In genomic region chr18:34660572-34660971, GRCh38 we compare ENCODE assay signal across 14 cellular contexts. TPM values are rescaled to one million over a fixed set of nuclear protein-coding genes. Genes with fewer than 3 reads are reported as not detected.
DNase-seq lines count a peak whose midpoint lies in the region; ATAC-seq and TF ChIP-seq lines count a peak whose summit lies in the region.
"Had no signal": no experiment of that assay in that cellular context is flagged by ENCODE, and none has a peak within 500 bp of the region (broad histone marks: within the 10 kb centered on the region; RNA-seq: fewer than 3 reads in every experiment).

No MANE protein-coding gene starts in this region.

- intact Hi-C loops in sigmoid colon (cut with DNase I): loop anchor here (2.0 to 5.0 kb wide), 5 partner anchors 47 to 168 kb away; no protein-coding TSS in a partner anchor

- H3K36me3 ChIP-seq in GM23338 (ENCODE audit: insufficient read depth) (no peaks in the 10 kb centered on the region), gastroesophageal sphincter (no peaks in the 10 kb centered on the region), sigmoid colon (no peaks in the 10 kb centered on the region)

- TF ChIP-seq EP300 in gastroesophageal sphincter (IDR thresholded peaks at IDR 0.05) (no peak), sigmoid colon (IDR thresholded peaks at IDR 0.05) (no peak)

- H3K9me3 Mint-ChIP-seq in GM23338 (no peaks in the 10 kb centered on the region), WTC11 (no peaks in the 10 kb centered on the region)
- H3K9me3 Mint-ChIP-seq: activated CD4-positive, alpha-beta memory T cell treated with anti-CD3 and anti-CD28 coated beads, Interleukin-2, amount 10 ng/mL, durations not matched to agents 7 days and 5 days; activated naive CD8-positive, alpha-beta T cell treated with anti-CD3 and anti-CD28 coated beads, Interleukin-2, amount 10 ng/mL, durations not matched to agents 7 days and 5 days; activated T-cell treated with anti-CD3 and anti-CD28 coated beads, Interleukin-2, amount 50 U/mL, for 72 hours; stimulated activated memory B cell treated with anti-CD40 and anti-IgM and Interleukin-4, amounts not matched to agents 10 μg/mL and 1 μg/mL and 100 μg/mL, for 72 hours had no signal

- H3K9me3 ChIP-seq in gastroesophageal sphincter: no peaks in the 10 kb centered on the region
- no peaks in the 10 kb centered on the region for H3K9me3 ChIP-seq in sigmoid colon

- peak overlapping the region; percentile 28 for H3K4me2 ChIP-seq in GM23338

- H3K27me3 ChIP-seq in GM23338 (ENCODE audit: insufficient read depth): no peaks in the 10 kb centered on the region
- no peaks in the 10 kb centered on the region for H3K27me3 ChIP-seq in gastroesophageal sphincter
- H3K27me3 ChIP-seq in sigmoid colon: no peaks in the 10 kb centered on the region

- H3K4me3 Mint-ChIP-seq in GM23338: peak overlapping the region; percentile 45
- H3K4me3 Mint-ChIP-seq in WTC11: peak overlapping the region; percentile 56
- H3K4me3 Mint-ChIP-seq: activated CD4-positive, alpha-beta memory T cell treated with anti-CD3 and anti-CD28 coated beads, Interleukin-2, amount 10 ng/mL, durations not matched to agents 7 days and 5 days; activated naive CD8-positive, alpha-beta T cell treated with anti-CD3 and anti-CD28 coated beads, Interleukin-2, amount 10 ng/mL, durations not matched to agents 7 days and 5 days; activated T-cell treated with anti-CD3 and anti-CD28 coated beads, Interleukin-2, amount 50 U/mL, for 72 hours; stimulated activated memory B cell treated with anti-CD40 and anti-IgM and Interleukin-4, amounts not matched to agents 10 μg/mL and 1 μg/mL and 100 μg/mL, for 72 hours had no signal

- peak overlapping the region; percentile 97 for H3K27ac ChIP-seq in GM23338 (ENCODE audit: low read depth)
- peak overlapping the region; percentile 50 to 89 (median 74) for H3K27ac ChIP-seq in gastroesophageal sphincter
- H3K27ac ChIP-seq in sigmoid colon: peak overlapping the region; percentile 73 to 82 (median 78)

- peaks cover 4% of the 10 kb centered on the region for H3K27me3 Mint-ChIP-seq in GM23338 (ENCODE audit: insufficient read depth, low read depth, poor library complexity)
- no peaks in the 10 kb centered on the region for H3K27me3 Mint-ChIP-seq in WTC11 (ENCODE audit: low read depth)

- no peak for TF ChIP-seq CTCF in GM23338 (conservative IDR thresholded peaks at IDR 0.05; ENCODE audit: low read depth in 2 of 2)
- TF ChIP-seq CTCF in WTC11 (IDR thresholded peaks at IDR 0.05): no peak
- no peak for TF ChIP-seq CTCF in gastroesophageal sphincter (IDR thresholded peaks at IDR 0.05)
- TF ChIP-seq CTCF in sigmoid colon (IDR thresholded peaks at IDR 0.05): no peak

- no peak overlapping the region for H2AFZ ChIP-seq in GM23338

- no peaks in the 10 kb centered on the region for H3K9me2 ChIP-seq in GM23338 (ENCODE audit: insufficient read depth)

- CTCF ChIA-PET in WTC11 (lab: Charles Lee): interaction anchor here (0.6 to 5.2 kb wide), 25 partner anchors 9 to 538 kb away, joined by 3 to 50 read pairs (median 11); partner anchors contain the start of genes DTNA and NOL4

- H3K4me1 Mint-ChIP-seq in GM23338 (peaks cover 48% of the 10 kb centered on the region), WTC11 (peaks cover 66% of the 10 kb centered on the region)
- H3K4me1 Mint-ChIP-seq: activated CD4-positive, alpha-beta memory T cell treated with anti-CD3 and anti-CD28 coated beads, Interleukin-2, amount 10 ng/mL, durations not matched to agents 7 days and 5 days; activated naive CD8-positive, alpha-beta T cell treated with anti-CD3 and anti-CD28 coated beads, Interleukin-2, amount 10 ng/mL, durations not matched to agents 7 days and 5 days; stimulated activated memory B cell treated with anti-CD40 and anti-IgM and Interleukin-4, amounts not matched to agents 10 μg/mL and 1 μg/mL and 100 μg/mL, for 72 hours had no signal

- no peaks in the 10 kb centered on the region for H3K79me2 ChIP-seq in GM23338 (replicated peaks; ENCODE audit: insufficient read depth)

- peaks cover 45% of the 10 kb centered on the region for H3K4me1 ChIP-seq in GM23338 (ENCODE audit: insufficient read depth)
- H3K4me1 ChIP-seq in gastroesophageal sphincter: peaks cover 5 to 53% (median 21%) of the 10 kb centered on the region in 3 donors
- peaks cover 0 to 40% (median 28%) of the 10 kb centered on the region in 4 donors for H3K4me1 ChIP-seq in sigmoid colon

- no peak; the same call in 1 of the 3 replicates for ATAC-seq in GM23338
- ATAC-seq in WTC11: peak; percentile 8
- no peak for ATAC-seq in gastroesophageal sphincter
- no peak for ATAC-seq in GM19328 (IDR thresholded peaks at IDR 0.05; ENCODE audit: unreplicated experiment)
- no peak for ATAC-seq in GM18517 (IDR thresholded peaks at IDR 0.05; ENCODE audit: unreplicated experiment)
- ATAC-seq: activated T-cell treated with anti-CD3 and anti-CD28 coated beads, Interleukin-2, amount 50 U/mL, for 72 hours; stimulated activated memory B cell treated with anti-CD40 and anti-IgM and Interleukin-4, amounts not matched to agents 10 μg/mL and 1 μg/mL and 100 μg/mL, for 72 hours had no signal

- TF ChIP-seq POLR2A in gastroesophageal sphincter (IDR thresholded peaks at IDR 0.05) (no peak), sigmoid colon (IDR thresholded peaks at IDR 0.05) (no peak)

- WGBS in gastroesophageal sphincter (ENCODE audit: low coverage in 1 of 2), 2 donors: 71 to 83% methylated on average over 2 of the region's 2 CpGs
- WGBS in sigmoid colon, 2 donors: 82 to 85% methylated on average over 2 of the region's 2 CpGs

- H3K27ac Mint-ChIP-seq in GM23338 (peak overlapping the region; percentile 98), WTC11 (peak overlapping the region; percentile 99)
- H3K27ac Mint-ChIP-seq: activated CD4-positive, alpha-beta memory T cell treated with anti-CD3 and anti-CD28 coated beads, Interleukin-2, amount 10 ng/mL, durations not matched to agents 7 days and 5 days; activated naive CD8-positive, alpha-beta T cell treated with anti-CD3 and anti-CD28 coated beads, Interleukin-2, amount 10 ng/mL, durations not matched to agents 7 days and 5 days; activated T-cell treated with anti-CD3 and anti-CD28 coated beads, Interleukin-2, amount 50 U/mL, for 72 hours; stimulated activated memory B cell treated with anti-CD40 and anti-IgM and Interleukin-4, amounts not matched to agents 10 μg/mL and 1 μg/mL and 100 μg/mL, for 72 hours had no signal

- DNase-seq in GM23338 (ENCODE audit: low spot score) (peak; percentile 60), WTC11 (ENCODE audit: low spot score) (no peak), sigmoid colon (no peak), SIG-M5 treated with dmso at 0.1 percent for 504 hours (lab: John Stamatoyannopoulos, UW; ENCODE audit: unreplicated experiment) (no peak), mesenteric fat pad (ENCODE audit: low spot score) (no peak)
- DNase-seq: activated CD4-positive, alpha-beta memory T cell treated with anti-CD3 and anti-CD28 coated beads, Interleukin-2, amount 10 ng/mL, durations not matched to agents 7 days and 5 days; activated naive CD8-positive, alpha-beta T cell treated with anti-CD3 and anti-CD28 coated beads, Interleukin-2, amount 10 ng/mL, durations not matched to agents 7 days and 5 days; activated T-cell treated with anti-CD3 and anti-CD28 coated beads, Interleukin-2, amount 50 U/mL, for 72 hours; midbrain; nucleus accumbens had no signal

- no peaks in the 10 kb centered on the region; the same call in 1 of the 2 replicates for H3F3A ChIP-seq in GM23338 (replicated peaks; ENCODE audit: low read depth)

- H3K36me3 Mint-ChIP-seq in GM23338 (ENCODE audit: low read depth) (no peaks in the 10 kb centered on the region), WTC11 (no peaks in the 10 kb centered on the region)
- H3K36me3 Mint-ChIP-seq: activated naive CD8-positive, alpha-beta T cell treated with anti-CD3 and anti-CD28 coated beads, Interleukin-2, amount 10 ng/mL, durations not matched to agents 7 days and 5 days; stimulated activated memory B cell treated with anti-CD40 and anti-IgM and Interleukin-4, amounts not matched to agents 10 μg/mL and 1 μg/mL and 100 μg/mL, for 72 hours had no signal

- H3K4me3 ChIP-seq in GM23338 (peak overlapping the region; percentile 11), gastroesophageal sphincter (no peak overlapping the region), sigmoid colon (no peak overlapping the region)

- H4K20me1 ChIP-seq in GM23338 (replicated peaks; ENCODE audit: insufficient read depth): no peaks in the 10 kb centered on the region

- POLR2A ChIA-PET in WTC11 (lab: Charles Lee): interaction anchor here (0.5 to 1.5 kb wide), 2 partner anchors 68 to 224 kb away, joined by 3 to 5 read pairs; no protein-coding TSS in a partner anchor

TF ChIP-seq in GM23338, 12 proteins besides CTCF, POLR2A, EP300 and RAD21 (continues in another document):
- no peak for TF ChIP-seq POLR2AphosphoS5 (IDR thresholded peaks at IDR 0.05; ENCODE audit: low read depth)
- peak; percentile 45; the same call in 1 of the 2 replicates for TF ChIP-seq NANOG (IDR thresholded peaks at IDR 0.05; ENCODE audit: borderline replicate concordance)
- no peak for TF ChIP-seq STAT1 (IDR thresholded peaks at IDR 0.05; ENCODE audit: unreplicated experiment)

TF ChIP-seq in WTC11, 78 proteins besides CTCF, POLR2A, EP300 and RAD21 (continues in another document):
- TF ChIP-seq MYBL2 (CRISPR knock-in tag; IDR thresholded peaks at IDR 0.05): 0 out of 2 replicates have a peak, but pooled peaks have one; percentile 34

RNA-seq across cellular contexts. Expression of gene DTNA, which starts 49.5 kb away (rescaled TPM):
- total RNA-seq in GM23338 (2014; rRNA removed; shearing (Covaris generic)): 25.1 and 34.4 TPM in 2 replicates
- polyA plus RNA-seq in GM23338 (2016; fragmentation: Nextera tagmentation; extraction: Ambion mirVana) (9.5 and 11.5 TPM in 2 replicates), sigmoid colon (1 to 10 TPM; 1.4 to 5.4 (median 3.8) TPM)
- total RNA-seq in WTC11 (2021) (16.1 to 16.9 TPM (median 16.2 TPM) in 3 replicates), gastroesophageal sphincter (100 to 1,000 TPM; 110 to 254 (median 204) TPM), sigmoid colon (100 to 1,000 TPM in 2 of 4 donors, 10 to 100 TPM in 2; 71.9 to 140 (median 106) TPM), mesenteric fat pad (19.7 TPM)
- total RNA-seq: activated naive CD8-positive, alpha-beta T cell treated with anti-CD3 and anti-CD28 coated beads, Interleukin-2, amount 10 ng/mL, durations not matched to agents 7 days and 5 days had no signal
